Comparison of ENCODE assay signal across 8 cellular contexts in genomic region chr9:36401179-36401740, GRCh38. TPM values are rescaled to one million over a fixed set of nuclear protein-coding genes. Genes with fewer than 3 reads are reported as not detected.
A peak's percentile ranks its signal among the peaks of the same experiment; 100 is the strongest.
DNase-seq lines count a peak whose midpoint lies in the region; ATAC-seq, FAIRE-seq and TF ChIP-seq lines count a peak whose summit lies in the region.

No MANE protein-coding gene starts in this region.

- H3K4me3 ChIP-seq in keratinocyte (ENCODE audit: control insufficient read depth in 2 of 3, extremely low read depth in 1 of 3, insufficient read depth in 2 of 3, low read depth in 1 of 3, low read length in 3 of 3), result peak overlapping the region; percentile 42 to 75 (median 62)

- no peaks in the 10 kb centered on the region for H3K9me3 ChIP-seq in keratinocyte (ENCODE audit: control insufficient read depth, low read depth, low read length)

- peaks cover 13% of the 10 kb centered on the region for H3K4me1 ChIP-seq in keratinocyte (ENCODE audit: control insufficient read depth, extremely low read depth, insufficient read depth, low read length)

- H3K4me3 Mint-ChIP-seq in central memory CD8-positive, alpha-beta T cell, result peak overlapping the region; percentile 89

- H3K9ac ChIP-seq in keratinocyte (ENCODE audit: control insufficient read depth, extremely low read depth, insufficient read depth, low read length), result peak overlapping the region; percentile 92

- peaks cover 19% of the 10 kb centered on the region for H3K36me3 Mint-ChIP-seq in central memory CD8-positive, alpha-beta T cell (ENCODE audit: insufficient read depth)

- H3K27ac ChIP-seq in keratinocyte (ENCODE audit: control insufficient read depth, insufficient read depth, low read length), result peak overlapping the region; percentile 54

- H3K4me2 ChIP-seq in keratinocyte (ENCODE audit: control insufficient read depth, extremely low read depth, insufficient read depth, low read depth, low read length), result peak overlapping the region; percentile 78

- peak overlapping the region; percentile 96 for H3K27ac Mint-ChIP-seq in central memory CD8-positive, alpha-beta T cell (ENCODE audit: low read depth)

- peak; percentile 84 for DNase-seq in NCI-H1436 (lab: John Stamatoyannopoulos, UW)
- DNase-seq in NCI-H1436 treated with DMSO at 0.1 percent for 48 hours (lab: John Stamatoyannopoulos, UW), result no peak
- DNase-seq in RCC 7860 (ENCODE audit: low spot score), result peak; percentile 42
- no peak for DNase-seq in central memory CD8-positive, alpha-beta T cell (ENCODE audit: low spot score in 2 of 2)
- DNase-seq in keratinocyte (ENCODE audit: low read depth, low spot score), result no peak
- DNase-seq in stimulated activated CD8-positive, alpha-beta memory T cell treated with anti-CD3 and anti-CD28 coated beads, Interleukin-4, amount 100 ng/mL, for 4 hours (ENCODE audit: low read depth in 2 of 2, low spot score in 1 of 2), result peak; percentile 48 to 55

- no peaks in the 10 kb centered on the region for H3K9me3 Mint-ChIP-seq in central memory CD8-positive, alpha-beta T cell

- ATAC-seq in GM21381 (IDR thresholded peaks at IDR 0.05; ENCODE audit: unreplicated experiment) (peak; percentile 56), HG03565 (IDR thresholded peaks at IDR 0.05; ENCODE audit: unreplicated experiment) (peak; percentile 32)
- ATAC-seq in central memory CD8-positive, alpha-beta T cell (replicated peaks; ENCODE audit: extremely low read depth, poor library complexity, severe bottlenecking), result peak; percentile 73

- no peaks in the 10 kb centered on the region for H4K20me1 ChIP-seq in keratinocyte (ENCODE audit: control insufficient read depth, extremely low read depth, insufficient read depth, low read length)

- TF ChIP-seq CTCF in keratinocyte (optimal IDR thresholded peaks at IDR 0.05 in 1 of 3, IDR thresholded peaks at IDR 0.05 in 1 of 3, conservative IDR thresholded peaks at IDR 0.05 in 1 of 3; ENCODE audit: extremely low read depth in 1 of 3, insufficient read depth in 2 of 3, low read length in 3 of 3), result no peak

- H3K27me3 ChIP-seq in keratinocyte (ENCODE audit: control insufficient read depth, extremely low read depth, insufficient read depth, low read length), result no peaks in the 10 kb centered on the region

- H3K9me1 ChIP-seq in keratinocyte (ENCODE audit: control insufficient read depth, extremely low read depth, insufficient read depth, low read length), result no peaks in the 10 kb centered on the region

- H3K79me2 ChIP-seq in keratinocyte (ENCODE audit: control insufficient read depth, insufficient read depth, low read length), result peaks cover 35% of the 10 kb centered on the region

- FAIRE-seq in RCC 7860 (lab: Jason Lieb, UNC) (no peak), keratinocyte (lab: Jason Lieb, UNC) (peak; percentile 48)

- dilution Hi-C loops in keratinocyte (cut with MboI; ENCODE audit: extremely low pct_ligation_motif_present, low sequenced_read_pairs), result no loop called here

- peaks cover 0 to under 1% of the 10 kb centered on the region in 2 experiments for H3K36me3 ChIP-seq in keratinocyte (ENCODE audit: control insufficient read depth in 2 of 2, extremely low read depth in 1 of 2, insufficient read depth in 2 of 2, low read length in 2 of 2)

- H2AFZ ChIP-seq in keratinocyte (ENCODE audit: control insufficient read depth, low read length), result peak overlapping the region; percentile 74

- no peaks in the 10 kb centered on the region for H3K27me3 Mint-ChIP-seq in central memory CD8-positive, alpha-beta T cell

- peaks cover 37% of the 10 kb centered on the region for H3K4me1 Mint-ChIP-seq in central memory CD8-positive, alpha-beta T cell

RNA-seq across cellular contexts. Expression of gene RNF38, which starts 1.2 kb away (rescaled TPM):
- polyA plus RNA-seq in keratinocyte, result 11.2 to 13.4 TPM (median 12.5 TPM) in 3 replicates
- 1.9 TPM for polyA plus RNA-seq in keratinocyte (2011; ENCODE audit: low read depth)
- 7.8 and 13.8 TPM in 2 replicates for polyA plus RNA-seq in keratinocyte (2011; cell fraction: cytosol; rRNA removed)
- polyA plus RNA-seq in keratinocyte (2011; cell fraction: nucleus; rRNA removed), result 17.0 and 20.1 TPM in 2 replicates
- 6.8 and 8.1 TPM in 2 replicates for polyA plus RNA-seq in keratinocyte (2012; ENCODE audit: low replicate concordance)
- 41.5 to 44.1 TPM (median 43.2 TPM) in 3 replicates for polyA minus RNA-seq in keratinocyte
- polyA minus RNA-seq in keratinocyte (2011; cell fraction: cytosol; rRNA and poly(A)+ RNA removed), result 10.2 TPM
- polyA minus RNA-seq in keratinocyte (2011; cell fraction: nucleus; rRNA and poly(A)+ RNA removed), result 12.2 and 21.9 TPM in 2 replicates

Comparison
In these comparisons a context has a peak if more than half of its experiments do, and no peak if none do; other contexts are left out.
1. DNase-seq: peak in NCI-H1436 (single experiment), RCC 7860 (single experiment) and stimulated activated CD8-positive, alpha-beta memory T cell treated with anti-CD3 and anti-CD28 coated beads, Interleukin-4, amount 100 ng/mL, for 4 hours (2 of 2); none in NCI-H1436 treated with DMSO at 0.1 percent for 48 hours (single experiment), central memory CD8-positive, alpha-beta T cell (0 of 2) and keratinocyte (single experiment).
2. Peak in every context shown above with its lines, with median percentiles within 50 percentile points of each other: ATAC-seq.